In genomic region chr6:5550631-5551030, GRCh38 we compare ENCODE assay signal across 17 cellular contexts.
DNase-seq lines count a peak whose midpoint lies in the region; TF ChIP-seq lines count a peak whose summit lies in the region.
"Had no signal": no experiment of that assay in that cellular context is flagged by ENCODE, and none has a peak within 500 bp of the region (broad histone marks: within the 10 kb centered on the region; RNA-seq: fewer than 3 reads in every experiment).

No MANE protein-coding gene starts in this region.

- no peaks in the 10 kb centered on the region for H3K36me3 ChIP-seq in A673 (ENCODE audit: insufficient read depth, low read length, poor library complexity, severe bottlenecking)
- no peaks in the 10 kb centered on the region for H3K36me3 ChIP-seq in mammary epithelial cell (ENCODE audit: insufficient read depth, low read length)

- H2AFZ ChIP-seq in mammary epithelial cell (ENCODE audit: low read depth, low read length), result no peak overlapping the region
- H2AFZ ChIP-seq: GM23338 had no signal

- no peak overlapping the region for H3K4me3 Mint-ChIP-seq in Calu3 (ENCODE audit: low read depth, unreplicated experiment)
- H3K4me3 Mint-ChIP-seq: B cell; CD8-positive, alpha-beta T cell; GM23338; HFFc6; IgD-negative memory B cell had no signal

- CTCF ChIA-PET in A673 (lab: Charles Lee) (no interaction called here), mammary epithelial cell (lab: Charles Lee; ENCODE audit: low non-redundant PET) (no interaction called here), Calu3 (lab: Charles Lee) (no interaction called here)

- in situ Hi-C loops in mammary epithelial cell (cut with MboI; ENCODE audit: low sequenced_read_pairs in 2 of 2), result no loop called here

- H3K27ac Mint-ChIP-seq in Calu3 (ENCODE audit: unreplicated experiment), result no peak overlapping the region
- H3K27ac Mint-ChIP-seq: B cell; CD8-positive, alpha-beta T cell; GM23338; HFFc6; IgD-negative memory B cell had no signal

- H3K79me2 ChIP-seq in mammary epithelial cell (ENCODE audit: insufficient read depth, low read length), result no peaks in the 10 kb centered on the region

- POLR2A ChIA-PET in A673 (lab: Charles Lee; ENCODE audit: low non-redundant PET), result interaction anchor here (0.7 kb wide), 1 partner anchor 1869 kb away, joined by 3 read pairs; no protein-coding TSS in a partner anchor

- H3K4me2 ChIP-seq in mammary epithelial cell (ENCODE audit: insufficient read depth, low read depth, low read length), result no peak overlapping the region
- H3K4me2 ChIP-seq: BLaER1 treated with 17β-estradiol and CSF1 and Interleukin-3, amounts not matched to agents 10 nM and 100 nM; GM23338 had no signal

- peaks cover 6% of the 10 kb centered on the region for H3K9me3 Mint-ChIP-seq in Calu3 (ENCODE audit: low read depth, unreplicated experiment)

- H3K27ac ChIP-seq in A673 (ENCODE audit: low read depth, low read length, poor library complexity, severe bottlenecking) (no peak overlapping the region), mammary epithelial cell (ENCODE audit: insufficient read depth, low read depth, low read length) (no peak overlapping the region)
- H3K27ac ChIP-seq: BLaER1 treated with 17β-estradiol and CSF1 and Interleukin-3, amounts not matched to agents 10 nM and 100 nM had no signal

- no peaks in the 10 kb centered on the region for H3K27me3 Mint-ChIP-seq in Calu3 (ENCODE audit: unreplicated experiment)
- H3K27me3 Mint-ChIP-seq: B cell, IgD-negative memory B cell had no signal

- peaks cover 10% of the 10 kb centered on the region for H3K36me3 Mint-ChIP-seq in Calu3 (ENCODE audit: insufficient read depth, unreplicated experiment)

- H4K20me1 ChIP-seq in mammary epithelial cell (ENCODE audit: insufficient read depth, low read length), result no peaks in the 10 kb centered on the region
- H4K20me1 ChIP-seq: BLaER1 treated with 17β-estradiol and CSF1 and Interleukin-3, amounts not matched to agents 10 nM and 100 nM had no signal

- no peak overlapping the region for H3K9ac ChIP-seq in mammary epithelial cell (ENCODE audit: insufficient read depth, low read length)
- H3K9ac ChIP-seq: BLaER1 treated with 17β-estradiol and CSF1 and Interleukin-3, amounts not matched to agents 10 nM and 100 nM had no signal

- TF ChIP-seq CTCF in A673 (conservative IDR thresholded peaks at IDR 0.05; ENCODE audit: low read depth, low read length) (no peak), mammary epithelial cell (conservative IDR thresholded peaks at IDR 0.05 in 1 of 2, IDR thresholded peaks at IDR 0.05 in 1 of 2; ENCODE audit: extremely low read depth in 1 of 2, insufficient read depth in 1 of 2, low read depth in 1 of 2, low read length in 2 of 2) (no peak), Calu3 (IDR thresholded peaks at IDR 0.05; ENCODE audit: unreplicated experiment) (no peak), foreskin fibroblast (IDR thresholded peaks at IDR 0.05; ENCODE audit: low read depth, low read length) (no peak)

- H3K27me3 ChIP-seq in A673 (replicated peaks; ENCODE audit: insufficient read depth, low read depth, low read length, poor library complexity) (no peaks in the 10 kb centered on the region), mammary epithelial cell (ENCODE audit: insufficient read depth, low read length) (no peaks in the 10 kb centered on the region)
- H3K27me3 ChIP-seq: BLaER1 treated with 17β-estradiol and CSF1 and Interleukin-3, amounts not matched to agents 10 nM and 100 nM had no signal

- WGBS in mammary epithelial cell (ENCODE audit: low coverage, missing lambda C conversion rate), result 67% methylated on average over 1 of the region's 1 CpG

- H3K9me3 ChIP-seq in A673 (ENCODE audit: low read depth, low read length, poor library complexity, severe bottlenecking) (peaks cover 6% of the 10 kb centered on the region), mammary epithelial cell (replicated peaks; ENCODE audit: insufficient read depth, low read length) (peaks cover 7% of the 10 kb centered on the region)

- H3K4me3 ChIP-seq in A673 (ENCODE audit: low read depth, low read length, poor library complexity, severe bottlenecking) (no peak overlapping the region), mammary epithelial cell (replicated peaks in 1 of 3; ENCODE audit: insufficient read depth in 1 of 3, low read depth in 2 of 3, low read length in 3 of 3) (no peak overlapping the region), foreskin fibroblast (ENCODE audit: low read depth in 1 of 2, low read length in 2 of 2) (no peak overlapping the region)
- H3K4me3 ChIP-seq: BLaER1 treated with 17β-estradiol and CSF1 and Interleukin-3, amounts not matched to agents 10 nM and 100 nM; GM23338 had no signal

- intact Hi-C loops in A673 (cut with micrococcal nuclease; ENCODE audit: unreplicated experiment), result no loop called here
- intact Hi-C loops in mammary epithelial cell (cut with micrococcal nuclease), result no loop called here
- intact Hi-C loops in Calu3 (cut with micrococcal nuclease; ENCODE audit: unreplicated experiment), result no loop called here
- intact Hi-C loops in head of caudate nucleus (cut with DNase I), result no loop called here

- no peaks in the 10 kb centered on the region for H3K4me1 Mint-ChIP-seq in Calu3 (ENCODE audit: low read depth, unreplicated experiment)

- DNase-seq in A673 (ENCODE audit: low spot score), result peak; percentile 27
- DNase-seq in M059J (ENCODE audit: low read depth), result peak; percentile 58
- DNase-seq in mammary epithelial cell, result peak; percentile 16
- DNase-seq in foreskin melanocyte, result peak; percentile 95
- no peak for DNase-seq in NCI-H1436 (lab: John Stamatoyannopoulos, UW)
- DNase-seq in Calu3, result no peak
- no peak for DNase-seq in head of caudate nucleus
- no peak for DNase-seq in foreskin fibroblast
- DNase-seq: 8988T; CD8-positive, alpha-beta T cell; COR-L47; GDM1; HFFc6 had no signal

- BruUV-seq in A673 (replicated peaks; lab: Mats Ljungman, UMichigan), result no TSS peak
- BruUV-seq in mammary epithelial cell (replicated peaks; lab: Mats Ljungman, UMichigan), result no TSS peak
- BruUV-seq in Calu3 (replicated peaks; lab: Mats Ljungman, UMichigan), result no TSS peak

- dilution Hi-C loops in mammary epithelial cell (cut with HindIII; ENCODE audit: low sequenced_read_pairs), result no loop called here

- H3K4me1 ChIP-seq in A673 (ENCODE audit: insufficient read depth, low read length, poor library complexity, severe bottlenecking) (no peaks in the 10 kb centered on the region), mammary epithelial cell (ENCODE audit: insufficient read depth, low read length) (peaks cover 5% of the 10 kb centered on the region)
- H3K4me1 ChIP-seq: BLaER1 treated with 17β-estradiol and CSF1 and Interleukin-3, amounts not matched to agents 10 nM and 100 nM had no signal

Comparison
In these comparisons a context has a peak if more than half of its experiments do, and no peak if none do; other contexts are left out.
1. DNase-seq: peak in A673 (single experiment), M059J (single experiment), mammary epithelial cell (single experiment) and foreskin melanocyte (single experiment); none in NCI-H1436 (single experiment), Calu3 (single experiment), head of caudate nucleus (0 of 42) and foreskin fibroblast (0 of 2).